ENCODE assay signal across 10 cellular contexts in genomic region chr1:65812065-65812464, GRCh38. TPM values are rescaled to one million over a fixed set of nuclear protein-coding genes. Genes with fewer than 3 reads are reported as not detected.
DNase-seq lines count a peak whose midpoint lies in the region; ATAC-seq and TF ChIP-seq lines count a peak whose summit lies in the region.
"Had no signal": no experiment of that assay in that cellular context is flagged by ENCODE, and none has a peak within 500 bp of the region (broad histone marks: within the 10 kb centered on the region; RNA-seq: fewer than 3 reads in every experiment).

No MANE protein-coding gene starts in this region.

- 13 to 38% methylated on average over 1 of the region's 1 CpG for WGBS in mesodermal cell (ENCODE audit: insufficient coverage in 2 of 2), 2 experiments

- TF ChIP-seq CTCF in brain microvascular endothelial cell (IDR thresholded peaks at IDR 0.05; ENCODE audit: low read depth, low read length, missing control alignments) = peak; percentile 28
- no peak for TF ChIP-seq CTCF in mesothelial cell of epicardium (IDR thresholded peaks at IDR 0.05; ENCODE audit: unreplicated experiment)

- ATAC-seq in GM19372 (IDR thresholded peaks at IDR 0.05; ENCODE audit: low read depth, unreplicated experiment) (peak; percentile 99), HG03196 (IDR thresholded peaks at IDR 0.05; ENCODE audit: unreplicated experiment) (peak; percentile 100)

- no peaks in the 10 kb centered on the region for H3K27me3 ChIP-seq in brain microvascular endothelial cell (replicated peaks)
- H3K27me3 ChIP-seq: Peyer's patch had no signal

- no peak overlapping the region for H3K4me3 Mint-ChIP-seq in mesothelial cell of epicardium

- peaks cover 8% of the 10 kb centered on the region for H3K4me1 ChIP-seq in mesodermal cell (ENCODE audit: control insufficient read depth, insufficient read depth, low read length, poor library complexity, severe bottlenecking)
- H3K4me1 ChIP-seq: parathyroid adenoma, Peyer's patch had no signal

- H3K9me3 Mint-ChIP-seq in mesothelial cell of epicardium = no peaks in the 10 kb centered on the region

- H3K4me3 ChIP-seq in brain microvascular endothelial cell (ENCODE audit: low read depth, low read length) (no peak overlapping the region), mesodermal cell (ENCODE audit: extremely low read depth, insufficient read depth, low read length, poor library complexity, severe bottlenecking) (no peak overlapping the region)
- H3K4me3 ChIP-seq: Peyer's patch had no signal

- in situ Hi-C loops in brain microvascular endothelial cell (cut with HindIII; ENCODE audit: low pct_ligation_motif_present, low sequenced_read_pairs) = no loop called here

- H3K27me3 Mint-ChIP-seq in mesothelial cell of epicardium (ENCODE audit: low read depth) = peaks cover 26% of the 10 kb centered on the region

- DNase-seq in COLO829 (ENCODE audit: low spot score) = peak; percentile 11
- peak; percentile 96 for DNase-seq in RPMI8226
- DNase-seq in brain microvascular endothelial cell = peak; percentile 86
- DNase-seq in mesothelial cell of epicardium (ENCODE audit: low spot score in 2 of 2, unreplicated experiment in 2 of 2) = no peak
- DNase-seq in NCI-H146 treated with DMSO at 0.1 percent for 48 hours (lab: John Stamatoyannopoulos, UW; ENCODE audit: unreplicated experiment) = no peak

- no peaks in the 10 kb centered on the region for H3K9me3 ChIP-seq in mesodermal cell (ENCODE audit: control insufficient read depth, low read length)
- H3K9me3 ChIP-seq: Peyer's patch had no signal

- no peaks in the 10 kb centered on the region for H3K36me3 Mint-ChIP-seq in mesothelial cell of epicardium

- H3K4me1 Mint-ChIP-seq in mesothelial cell of epicardium = no peaks in the 10 kb centered on the region

- H3K36me3 ChIP-seq in brain microvascular endothelial cell (replicated peaks) (no peaks in the 10 kb centered on the region), mesodermal cell (ENCODE audit: control insufficient read depth, insufficient read depth, low read length) (no peaks in the 10 kb centered on the region)
- H3K36me3 ChIP-seq: Peyer's patch had no signal

- H3K27ac ChIP-seq in brain microvascular endothelial cell (peak overlapping the region; percentile 40), mesodermal cell (ENCODE audit: low read depth, low read length, severe bottlenecking) (peak overlapping the region; percentile 30)
- H3K27ac ChIP-seq: parathyroid adenoma had no signal

- no peak overlapping the region for H3K27ac Mint-ChIP-seq in mesothelial cell of epicardium

RNA-seq across cellular contexts. Expression of gene PDE4B, which starts 19.4 kb away (rescaled TPM):
- polyA plus RNA-seq in mesodermal cell (2013, experiment 1 of 2) = 24.2 TPM
- 19.0 TPM for polyA plus RNA-seq in mesodermal cell (2013, experiment 2 of 2)
- 20.0 to 22.3 TPM (median 21.0 TPM) in 3 replicates for total RNA-seq in mesothelial cell of epicardium

Comparison
In these comparisons a context has a peak if more than half of its experiments do, and no peak if none do; other contexts are left out.
1. DNase-seq: peak in COLO829 (single experiment), RPMI8226 (single experiment) and brain microvascular endothelial cell (single experiment); none in mesothelial cell of epicardium (0 of 2) and NCI-H146 treated with DMSO at 0.1 percent for 48 hours (single experiment).